In the genomic region with DNA sequence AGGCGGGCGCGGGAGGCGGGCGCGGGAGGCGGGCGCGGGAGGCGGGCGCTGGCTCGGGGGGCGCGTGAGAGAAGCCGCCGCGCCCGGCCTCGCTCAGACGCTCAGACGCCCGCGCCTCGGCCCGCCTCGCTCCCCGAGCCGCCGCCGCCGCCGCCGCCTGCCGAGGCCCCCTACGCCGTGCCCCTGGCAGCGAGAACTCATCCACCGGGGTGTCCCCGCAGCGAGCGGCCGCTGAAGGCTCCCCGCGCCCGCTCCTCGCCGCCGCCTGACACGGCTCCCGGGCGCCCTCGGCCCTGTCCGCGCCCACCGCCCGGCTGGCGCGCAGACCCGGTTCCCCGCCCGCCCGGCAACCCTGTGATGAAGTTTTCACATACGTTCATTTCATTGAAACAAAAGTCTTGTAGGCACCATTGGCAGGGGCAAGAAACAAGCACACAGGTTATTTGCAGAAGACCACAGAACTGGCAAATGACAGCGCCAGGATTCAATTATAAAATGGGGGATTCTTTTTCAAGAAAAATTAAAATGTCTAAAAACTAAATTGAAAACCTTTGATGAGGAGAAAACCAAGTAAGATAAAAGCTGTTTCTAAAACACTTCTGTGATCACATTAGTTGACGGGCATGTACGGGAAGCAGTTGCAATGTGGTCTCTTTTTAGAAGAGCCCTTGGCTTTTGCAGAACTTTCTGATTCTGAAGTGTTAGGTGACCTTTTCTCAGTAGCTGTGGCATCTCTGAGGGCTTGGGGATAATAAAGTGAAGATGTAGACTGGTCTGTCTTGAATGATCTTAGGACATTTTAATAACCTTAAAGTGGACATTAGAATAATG, we compare ENCODE assay signal across 12 cellular contexts. TPM values are rescaled to one million over a fixed set of nuclear protein-coding genes. Genes with fewer than 3 reads are reported as not detected.
A peak's percentile ranks its signal among the peaks of the same experiment; 100 is the strongest.
DNase-seq lines count a peak whose midpoint lies in the region; ATAC-seq and TF ChIP-seq lines count a peak whose summit lies in the region.
"Had no signal": no experiment of that assay in that cellular context is flagged by ENCODE, and none has a peak within 500 bp of the region (broad histone marks: within the 10 kb centered on the region; RNA-seq: fewer than 3 reads in every experiment).

No MANE protein-coding gene starts in this region.

- peak overlapping the region; percentile 40 for H3K4me3 ChIP-seq in right cardiac atrium (ENCODE audit: low read length)
- H3K4me3 ChIP-seq in smooth muscle cell = peak overlapping the region; percentile 44

- intact Hi-C loops in activated CD4-positive, alpha-beta memory T cell treated with anti-CD3 and anti-CD28 coated beads for 36 hours (cut with micrococcal nuclease) = loop anchor here (5.0 kb wide), 1 partner anchor 67 kb away; the partner anchor contains the start of gene MZT2A
- intact Hi-C loops in right cardiac atrium (cut with DNase I) = no loop called here

- H3K27me3 ChIP-seq in right cardiac atrium (ENCODE audit: control insufficient read depth, insufficient read depth) (no peaks in the 10 kb centered on the region), smooth muscle cell (ENCODE audit: low read depth) (peaks cover 56% of the 10 kb centered on the region)

- H3K9ac ChIP-seq in smooth muscle cell (ENCODE audit: low read depth) = no peak overlapping the region

- H4K20me1 ChIP-seq in smooth muscle cell (ENCODE audit: low read depth) = no peaks in the 10 kb centered on the region

- H3K4me3 Mint-ChIP-seq in activated CD4-positive, alpha-beta T cell treated with anti-CD3 and anti-CD28 coated beads, Interleukin-2, amount 10 ng/mL, durations not matched to agents 7 days and 5 days = peak overlapping the region; percentile 55
- H3K4me3 Mint-ChIP-seq in activated CD4-positive, alpha-beta memory T cell treated with anti-CD3 and anti-CD28 coated beads for 36 hours = peak overlapping the region; percentile 16

- peak overlapping the region; percentile 49 for H2AFZ ChIP-seq in smooth muscle cell (ENCODE audit: low read depth)

- H3K79me2 ChIP-seq in smooth muscle cell (ENCODE audit: low read depth) = no peaks in the 10 kb centered on the region

- H3K36me3 ChIP-seq in smooth muscle cell (ENCODE audit: low read depth) = no peaks in the 10 kb centered on the region

- no peaks in the 10 kb centered on the region for H3F3A ChIP-seq in smooth muscle cell (ENCODE audit: low read depth)

- H3K27me3 Mint-ChIP-seq in activated CD4-positive, alpha-beta T cell treated with anti-CD3 and anti-CD28 coated beads, Interleukin-2, amount 10 ng/mL, durations not matched to agents 7 days and 5 days = peaks cover 72% of the 10 kb centered on the region
- H3K27me3 Mint-ChIP-seq in activated CD4-positive, alpha-beta memory T cell treated with anti-CD3 and anti-CD28 coated beads for 36 hours = peaks cover 51% of the 10 kb centered on the region

- H3K27ac ChIP-seq in right cardiac atrium (ENCODE audit: low read length) (no peak overlapping the region), smooth muscle cell (ENCODE audit: low read depth) (no peak overlapping the region)

- WGBS in right cardiac atrium = 4% methylated on average over 44 of the region's 66 CpGs
- 15% methylated on average over 15 of the region's 66 CpGs for WGBS in smooth muscle cell (ENCODE audit: low lambda C conversion rate)

- CTCF ChIA-PET in activated CD4-positive, alpha-beta T cell treated with anti-CD3 and anti-CD28 coated beads, Interleukin-2, amount 10 ng/mL, durations not matched to agents 7 days and 5 days (lab: Charles Lee) = no interaction called here
- CTCF ChIA-PET in activated CD4-positive, alpha-beta memory T cell treated with anti-CD3 and anti-CD28 coated beads for 36 hours (lab: Charles Lee) = interaction anchor here (2.2 to 2.3 kb wide), 2 partner anchors 12 to 67 kb away, joined by 6 to 8 read pairs; no protein-coding TSS in a partner anchor

- peak overlapping the region; percentile 77 for H3K4me2 ChIP-seq in smooth muscle cell

- no peak for ATAC-seq in right cardiac atrium
- no peak for ATAC-seq in left lobe of liver
- no peak for ATAC-seq in GM21786 (IDR thresholded peaks at IDR 0.05; ENCODE audit: unreplicated experiment)
- ATAC-seq: sciatic nerve had no signal

- no peaks in the 10 kb centered on the region for H3K9me3 Mint-ChIP-seq in activated CD4-positive, alpha-beta T cell treated with anti-CD3 and anti-CD28 coated beads, Interleukin-2, amount 10 ng/mL, durations not matched to agents 7 days and 5 days
- H3K9me3 Mint-ChIP-seq in activated CD4-positive, alpha-beta memory T cell treated with anti-CD3 and anti-CD28 coated beads for 36 hours = no peaks in the 10 kb centered on the region

- H3K9me3 ChIP-seq in right cardiac atrium (ENCODE audit: control insufficient read depth, low read length) = no peaks in the 10 kb centered on the region
- no peaks in the 10 kb centered on the region for H3K9me3 ChIP-seq in smooth muscle cell (replicated peaks; ENCODE audit: low read depth)

- H3K4me1 Mint-ChIP-seq in activated CD4-positive, alpha-beta T cell treated with anti-CD3 and anti-CD28 coated beads, Interleukin-2, amount 10 ng/mL, durations not matched to agents 7 days and 5 days = peaks cover 10% of the 10 kb centered on the region
- peaks cover 9% of the 10 kb centered on the region for H3K4me1 Mint-ChIP-seq in activated CD4-positive, alpha-beta memory T cell treated with anti-CD3 and anti-CD28 coated beads for 36 hours (ENCODE audit: low read depth)

- H3K4me1 ChIP-seq in right cardiac atrium (ENCODE audit: control insufficient read depth, insufficient read depth, low read length) (no peaks in the 10 kb centered on the region), smooth muscle cell (ENCODE audit: low read depth) (peaks cover 5% of the 10 kb centered on the region)

- H3K36me3 Mint-ChIP-seq in activated CD4-positive, alpha-beta T cell treated with anti-CD3 and anti-CD28 coated beads, Interleukin-2, amount 10 ng/mL, durations not matched to agents 7 days and 5 days (ENCODE audit: low read depth) = no peaks in the 10 kb centered on the region
- H3K36me3 Mint-ChIP-seq in activated CD4-positive, alpha-beta memory T cell treated with anti-CD3 and anti-CD28 coated beads for 36 hours = no peaks in the 10 kb centered on the region

- POLR2A ChIA-PET in activated CD4-positive, alpha-beta T cell treated with anti-CD3 and anti-CD28 coated beads, Interleukin-2, amount 10 ng/mL, durations not matched to agents 7 days and 5 days (lab: Charles Lee) = no interaction called here
- POLR2A ChIA-PET in activated CD4-positive, alpha-beta memory T cell treated with anti-CD3 and anti-CD28 coated beads for 36 hours (lab: Charles Lee) = no interaction called here

- no peak overlapping the region for H3K27ac Mint-ChIP-seq in activated CD4-positive, alpha-beta T cell treated with anti-CD3 and anti-CD28 coated beads, Interleukin-2, amount 10 ng/mL, durations not matched to agents 7 days and 5 days
- H3K27ac Mint-ChIP-seq in activated CD4-positive, alpha-beta memory T cell treated with anti-CD3 and anti-CD28 coated beads for 36 hours = no peak overlapping the region

- no peak for DNase-seq in activated CD4-positive, alpha-beta T cell treated with anti-CD3 and anti-CD28 coated beads, Interleukin-2, amount 10 ng/mL, durations not matched to agents 7 days and 5 days
- DNase-seq in activated CD4-positive, alpha-beta T cell treated with anti-CD3 and anti-CD28 coated beads, Interleukin-2, amount 50 U/mL, for 48 hours = no peak
- DNase-seq in activated CD4-positive, alpha-beta memory T cell treated with anti-CD3 and anti-CD28 coated beads for 36 hours = no peak
- DNase-seq in right cardiac atrium = peak in 1 of 3 donors; percentile 36
- DNase-seq in smooth muscle cell (lab: John Stamatoyannopoulos, UW; ENCODE audit: unreplicated experiment) = no peak
- no peak for DNase-seq in NCI-H1048 (lab: John Stamatoyannopoulos, UW)
- no peak for DNase-seq in left lobe of liver (ENCODE audit: low spot score)
- DNase-seq: AML-193, NCI-H1105, SHP77 treated with DMSO at 0.1 percent for 48 hours had no signal

- no peak for TF ChIP-seq CTCF in smooth muscle cell (IDR thresholded peaks at IDR 0.05; ENCODE audit: borderline replicate concordance, insufficient read depth, poor library complexity, severe bottlenecking)

RNA-seq across cellular contexts. Expression of gene TUBA3D, which starts 50.5 kb away (rescaled TPM):
- total RNA-seq in activated CD4-positive, alpha-beta T cell treated with anti-CD3 and anti-CD28 coated beads, Interleukin-2, amount 10 ng/mL, durations not matched to agents 7 days and 5 days = not detected
- not detected for total RNA-seq in activated CD4-positive, alpha-beta memory T cell treated with anti-CD3 and anti-CD28 coated beads for 36 hours
- total RNA-seq in right cardiac atrium (10 to 100 TPM in 2 of 4 donors, 1 to 10 TPM in 2; 2.3 to 14.8 (median 9.3) TPM), smooth muscle cell (not detected in 2 replicates), left lobe of liver (0.15 TPM)
- polyA plus RNA-seq in right cardiac atrium (28.0 TPM), smooth muscle cell (0.14 TPM in 1 of 2 replicates, not detected in the other)
- total RNA-seq: sciatic nerve had no signal
